In the genomic region with DNA sequence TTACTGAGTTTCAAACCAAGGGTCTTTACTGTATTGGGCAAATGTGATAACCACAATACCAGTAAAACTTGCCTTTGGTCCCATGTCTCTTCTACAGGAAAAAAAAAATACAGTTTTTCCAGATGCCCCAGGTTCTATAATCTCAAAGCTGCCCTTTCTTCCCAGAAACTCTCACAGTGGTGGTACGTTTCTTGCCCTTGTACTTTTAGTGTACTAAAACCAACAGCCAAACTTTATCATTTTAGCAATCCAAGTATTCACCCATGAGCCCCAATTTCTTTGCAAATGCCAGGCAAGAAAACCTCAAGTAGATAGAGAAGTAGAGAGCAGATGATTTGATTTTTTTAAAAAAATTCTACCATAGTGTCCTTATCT, we compare ENCODE assay signal across 9 cellular contexts.
DNase-seq lines count a peak whose midpoint lies in the region; ATAC-seq and TF ChIP-seq lines count a peak whose summit lies in the region.
"Had no signal": no experiment of that assay in that cellular context is flagged by ENCODE, and none has a peak within 500 bp of the region (broad histone marks: within the 10 kb centered on the region; RNA-seq: fewer than 3 reads in every experiment).

No MANE protein-coding gene starts in this region.

- peaks cover 9% of the 10 kb centered on the region for H3F3A ChIP-seq in SK-N-SH (replicated peaks; ENCODE audit: insufficient read depth)

- H3K4me1 ChIP-seq in SK-N-SH (ENCODE audit: control insufficient read depth in 1 of 2, insufficient read depth in 2 of 2, low read depth in 1 of 2, low read length in 1 of 2) = no peaks in the 10 kb centered on the region
- H3K4me1 ChIP-seq in RWPE2 (ENCODE audit: insufficient read depth, poor library complexity, severe bottlenecking) = peaks cover 6% of the 10 kb centered on the region
- H3K4me1 ChIP-seq in sigmoid colon = peaks cover 0 to 16% (median 11%) of the 10 kb centered on the region in 4 donors

- TF ChIP-seq EP300 in SK-N-SH (IDR thresholded peaks at IDR 0.05; ENCODE audit: borderline replicate concordance in 1 of 2, low read depth in 1 of 2, low read length in 1 of 2) (no peak), sigmoid colon (IDR thresholded peaks at IDR 0.05) (no peak)

- 0% methylated on average over 1 of the region's 1 CpG for WGBS in SK-N-SH (ENCODE audit: low lambda C conversion rate)
- 27 to 28% methylated on average over 1 of the region's 1 CpG for WGBS in sigmoid colon, 2 donors

- no peak for DNase-seq in SK-N-SH
- DNase-seq in RWPE2 (ENCODE audit: low spot score) = no peak
- DNase-seq in epithelial cell of esophagus (ENCODE audit: low read depth) = no peak
- DNase-seq in sigmoid colon = no peak
- no peak for DNase-seq in NCI-H1417 treated with DMSO at 0.1 percent for 48 hours (lab: John Stamatoyannopoulos, UW)

- H3K27ac ChIP-seq in SK-N-SH (ENCODE audit: low read depth in 2 of 2, low read length in 1 of 2) (peak overlapping the region in 1 of 2 experiments; percentile 3; a peak in 1 of 4 replicates), RWPE2 (ENCODE audit: poor library complexity, severe bottlenecking) (no peak overlapping the region), sigmoid colon (peak overlapping the region in 1 of 4 donors; percentile 12)
- H3K27ac ChIP-seq: 22Rv1 had no signal

- POLR2A ChIA-PET in SK-N-SH (lab: Yijun Ruan, JAX) = interaction anchor here (0.6 to 1.3 kb wide), 5 partner anchors 18 to 281 kb away, joined by 3 to 5 read pairs (median 3); a partner anchor contains a TSS

- TF ChIP-seq POLR2A in sigmoid colon (IDR thresholded peaks at IDR 0.05) = no peak

- no peaks in the 10 kb centered on the region for H3K9me2 ChIP-seq in SK-N-SH

- TF ChIP-seq CTCF in SK-N-SH (IDR thresholded peaks at IDR 0.05) (no peak), RWPE2 (IDR thresholded peaks at IDR 0.05; ENCODE audit: poor library complexity, severe bottlenecking) (no peak), epithelial cell of esophagus (IDR thresholded peaks at IDR 0.05; ENCODE audit: insufficient read depth, low read depth, low read length, missing control alignments) (no peak), sigmoid colon (IDR thresholded peaks at IDR 0.05) (no peak)

- CTCF ChIA-PET in SK-N-SH (lab: Yijun Ruan, JAX) = interaction anchor here (0.6 to 4.3 kb wide), 8 partner anchors 14 to 627 kb away, joined by 3 to 41 read pairs (median 4); no protein-coding TSS in a partner anchor

- no peaks in the 10 kb centered on the region for H3K79me2 ChIP-seq in SK-N-SH (ENCODE audit: insufficient read depth)

- peak overlapping the region; percentile 88 for H3K4me2 ChIP-seq in SK-N-SH

- no peaks in the 10 kb centered on the region for H3K36me3 ChIP-seq in SK-N-SH (replicated peaks in 1 of 2; ENCODE audit: control insufficient read depth in 1 of 2, insufficient read depth in 2 of 2, low read length in 1 of 2)
- no peaks in the 10 kb centered on the region for H3K36me3 ChIP-seq in RWPE2 (ENCODE audit: low read depth)
- H3K36me3 ChIP-seq in sigmoid colon = no peaks in the 10 kb centered on the region

- peak overlapping the region; percentile 50 to 97; a peak in 3 of 4 replicates for H3K4me3 ChIP-seq in SK-N-SH (ENCODE audit: low read depth in 2 of 2, low read length in 1 of 2)
- peak overlapping the region; percentile 60 for H3K4me3 ChIP-seq in RWPE2 (ENCODE audit: severe bottlenecking)
- H3K4me3 ChIP-seq in epithelial cell of esophagus (ENCODE audit: low read length) = peak overlapping the region; percentile 89
- peak overlapping the region in 3 of 4 donors; percentile 66 to 70 (median 66) for H3K4me3 ChIP-seq in sigmoid colon

- ATAC-seq in SK-N-SH treated with all-trans-retinoic acid at 6 μM for 48 hours (no peak), RWPE2 (ENCODE audit: low read depth) (no peak), HG03457 (IDR thresholded peaks at IDR 0.05; ENCODE audit: unreplicated experiment) (no peak), HG03469 (IDR thresholded peaks at IDR 0.05; ENCODE audit: unreplicated experiment) (no peak)

- no peak for TF ChIP-seq RAD21 in SK-N-SH (IDR thresholded peaks at IDR 0.05; ENCODE audit: low read length)

- H3K9ac ChIP-seq in SK-N-SH = peak overlapping the region; percentile 33; the same call in 1 of the 2 replicates

- H3K27me3 ChIP-seq in SK-N-SH (ENCODE audit: insufficient read depth) = no peaks in the 10 kb centered on the region; the same call in 1 of the 2 replicates
- no peaks in the 10 kb centered on the region for H3K27me3 ChIP-seq in RWPE2 (ENCODE audit: insufficient read depth, poor library complexity, severe bottlenecking)
- H3K27me3 ChIP-seq in sigmoid colon = peaks cover 5 to 33% (median 23%) of the 10 kb centered on the region in 3 donors

- intact Hi-C loops in sigmoid colon (cut with DNase I) = loop anchor here (10.0 kb wide), 1 partner anchor 380 kb away; no protein-coding TSS in a partner anchor

- H4K20me1 ChIP-seq in SK-N-SH (ENCODE audit: insufficient read depth) = no peaks in the 10 kb centered on the region

- H2AFZ ChIP-seq in SK-N-SH (ENCODE audit: low read depth) = peak overlapping the region; percentile 77; the same call in 1 of the 2 replicates

- H3K9me3 ChIP-seq in SK-N-SH (no peaks in the 10 kb centered on the region), RWPE2 (ENCODE audit: severe bottlenecking) (no peaks in the 10 kb centered on the region), sigmoid colon (no peaks in the 10 kb centered on the region)

TF ChIP-seq in SK-N-SH, 30 proteins besides CTCF, POLR2A, EP300 and RAD21 (continues in another document):
- no peak for TF ChIP-seq EZH2phosphoT487 (IDR thresholded peaks at IDR 0.05; ENCODE audit: borderline replicate concordance, low read depth)
- no peak for TF ChIP-seq SIN3A (IDR thresholded peaks at IDR 0.05; ENCODE audit: borderline replicate concordance, low read depth, low read length)
- TF ChIP-seq, protein P1, sequence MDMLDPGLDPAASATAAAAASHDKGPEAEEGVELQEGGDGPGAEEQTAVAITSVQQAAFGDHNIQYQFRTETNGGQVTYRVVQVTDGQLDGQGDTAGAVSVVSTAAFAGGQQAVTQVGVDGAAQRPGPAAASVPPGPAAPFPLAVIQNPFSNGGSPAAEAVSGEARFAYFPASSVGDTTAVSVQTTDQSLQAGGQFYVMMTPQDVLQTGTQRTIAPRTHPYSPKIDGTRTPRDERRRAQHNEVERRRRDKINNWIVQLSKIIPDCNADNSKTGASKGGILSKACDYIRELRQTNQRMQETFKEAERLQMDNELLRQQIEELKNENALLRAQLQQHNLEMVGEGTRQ (IDR thresholded peaks at IDR 0.05; ENCODE audit: borderline replicate concordance, low read depth, low read length) = no peak
- no peak for TF ChIP-seq TEAD4 (IDR thresholded peaks at IDR 0.05; ENCODE audit: borderline replicate concordance, insufficient read depth)
- TF ChIP-seq, protein P2, sequence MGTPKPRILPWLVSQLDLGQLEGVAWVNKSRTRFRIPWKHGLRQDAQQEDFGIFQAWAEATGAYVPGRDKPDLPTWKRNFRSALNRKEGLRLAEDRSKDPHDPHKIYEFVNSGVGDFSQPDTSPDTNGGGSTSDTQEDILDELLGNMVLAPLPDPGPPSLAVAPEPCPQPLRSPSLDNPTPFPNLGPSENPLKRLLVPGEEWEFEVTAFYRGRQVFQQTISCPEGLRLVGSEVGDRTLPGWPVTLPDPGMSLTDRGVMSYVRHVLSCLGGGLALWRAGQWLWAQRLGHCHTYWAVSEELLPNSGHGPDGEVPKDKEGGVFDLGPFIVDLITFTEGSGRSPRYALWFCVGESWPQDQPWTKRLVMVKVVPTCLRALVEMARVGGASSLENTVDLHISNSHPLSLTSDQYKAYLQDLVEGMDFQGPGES (IDR thresholded peaks at IDR 0.05; ENCODE audit: low read depth, low read length) = no peak
- TF ChIP-seq, protein P3, sequence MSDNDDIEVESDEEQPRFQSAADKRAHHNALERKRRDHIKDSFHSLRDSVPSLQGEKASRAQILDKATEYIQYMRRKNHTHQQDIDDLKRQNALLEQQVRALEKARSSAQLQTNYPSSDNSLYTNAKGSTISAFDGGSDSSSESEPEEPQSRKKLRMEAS (IDR thresholded peaks at IDR 0.05; ENCODE audit: low read depth) = no peak
- TF ChIP-seq TAF1 (IDR thresholded peaks at IDR 0.05; ENCODE audit: borderline replicate concordance, low read depth, low read length) = no peak
- TF ChIP-seq GATA2 (CRISPR knock-in tag; IDR thresholded peaks at IDR 0.05) = no peak
- no peak for TF ChIP-seq ELF1 (IDR thresholded peaks at IDR 0.05)

TF ChIP-seq in SK-N-SH treated with all-trans-retinoic acid at 6 μM for 48 hours, 23 proteins besides CTCF, POLR2A, EP300 and RAD21:
- TF ChIP-seq ARNTL (CRISPR knock-in tag; IDR thresholded peaks at IDR 0.05; ENCODE audit: borderline replicate concordance, low read depth) = no peak
- TF ChIP-seq, protein P4, sequence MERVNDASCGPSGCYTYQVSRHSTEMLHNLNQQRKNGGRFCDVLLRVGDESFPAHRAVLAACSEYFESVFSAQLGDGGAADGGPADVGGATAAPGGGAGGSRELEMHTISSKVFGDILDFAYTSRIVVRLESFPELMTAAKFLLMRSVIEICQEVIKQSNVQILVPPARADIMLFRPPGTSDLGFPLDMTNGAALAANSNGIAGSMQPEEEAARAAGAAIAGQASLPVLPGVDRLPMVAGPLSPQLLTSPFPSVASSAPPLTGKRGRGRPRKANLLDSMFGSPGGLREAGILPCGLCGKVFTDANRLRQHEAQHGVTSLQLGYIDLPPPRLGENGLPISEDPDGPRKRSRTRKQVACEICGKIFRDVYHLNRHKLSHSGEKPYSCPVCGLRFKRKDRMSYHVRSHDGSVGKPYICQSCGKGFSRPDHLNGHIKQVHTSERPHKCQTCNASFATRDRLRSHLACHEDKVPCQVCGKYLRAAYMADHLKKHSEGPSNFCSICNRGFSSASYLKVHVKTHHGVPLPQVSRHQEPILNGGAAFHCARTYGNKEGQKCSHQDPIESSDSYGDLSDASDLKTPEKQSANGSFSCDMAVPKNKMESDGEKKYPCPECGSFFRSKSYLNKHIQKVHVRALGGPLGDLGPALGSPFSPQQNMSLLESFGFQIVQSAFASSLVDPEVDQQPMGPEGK (CRISPR knock-in tag; IDR thresholded peaks at IDR 0.05; ENCODE audit: borderline replicate concordance) = no peak
- TF ChIP-seq ZNF70 (CRISPR knock-in tag; IDR thresholded peaks at IDR 0.05) = no peak
- TF ChIP-seq ZFP30 (CRISPR knock-in tag; IDR thresholded peaks at IDR 0.05) = no peak
- TF ChIP-seq GLIS3 (CRISPR knock-in tag; IDR thresholded peaks at IDR 0.05) = no peak
- no peak for TF ChIP-seq ISL1 (CRISPR knock-in tag; IDR thresholded peaks at IDR 0.05)
- TF ChIP-seq OSR1 (CRISPR knock-in tag; IDR thresholded peaks at IDR 0.05) = no peak
